Comparison of ENCODE assay signal across 9 cellular contexts in the genomic region with DNA sequence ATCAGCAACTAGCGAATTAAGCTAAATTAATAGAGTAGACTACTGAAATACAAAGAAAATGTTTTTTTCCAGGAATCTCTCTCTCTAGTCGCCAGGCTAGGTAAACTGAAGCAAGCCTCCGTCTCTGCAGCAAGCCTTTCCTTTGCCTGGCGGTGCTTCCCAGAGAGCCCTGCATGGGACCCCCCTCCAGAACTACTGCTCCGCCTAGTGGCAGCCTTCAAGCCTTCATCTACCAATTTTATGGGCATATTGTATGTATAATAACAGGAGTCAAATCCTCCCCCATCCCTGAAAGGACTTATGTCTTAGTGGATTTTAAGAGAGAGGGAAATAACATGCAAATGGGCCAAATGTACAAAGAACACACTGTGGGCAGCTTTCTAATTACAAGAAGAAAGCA.
DNase-seq lines count a peak whose midpoint lies in the region; ATAC-seq and TF ChIP-seq lines count a peak whose summit lies in the region.
"Had no signal": no experiment of that assay in that cellular context is flagged by ENCODE, and none has a peak within 500 bp of the region (broad histone marks: within the 10 kb centered on the region; RNA-seq: fewer than 3 reads in every experiment).

No MANE protein-coding gene starts in this region.

- H3K4me3 ChIP-seq in fibroblast of the aortic adventitia (ENCODE audit: low read depth, low read length), result no peak overlapping the region
- no peak overlapping the region for H3K4me3 ChIP-seq in prostate gland
- H3K4me3 ChIP-seq: body of pancreas had no signal

- no peaks in the 10 kb centered on the region for H3K4me1 ChIP-seq in prostate gland (replicated peaks)
- H3K4me1 ChIP-seq: body of pancreas had no signal

- TF ChIP-seq CTCF in 22Rv1 (IDR thresholded peaks at IDR 0.05) (peak; percentile 62), fibroblast of the aortic adventitia (IDR thresholded peaks at IDR 0.05; ENCODE audit: insufficient read depth, low read length) (peak; percentile 13), prostate gland (IDR thresholded peaks at IDR 0.05) (no peak)

- DNase-seq in OCI-M1 (lab: John Stamatoyannopoulos, UW) (peak; percentile 4), fibroblast of the aortic adventitia (ENCODE audit: low read depth) (no peak), prostate gland (ENCODE audit: low spot score) (no peak), NCI-H1417 treated with DMSO at 0.1 percent for 48 hours (lab: John Stamatoyannopoulos, UW) (no peak)
- no peak for DNase-seq in stimulated activated CD4-positive, alpha-beta T cell treated with anti-CD3 and anti-CD28 coated beads, Interleukin-2, amount 100 ng/mL, for 48 hours

- WGBS in prostate gland, result 85% methylated on average over 5 of the region's 5 CpGs

- no peaks in the 10 kb centered on the region for H3K36me3 ChIP-seq in prostate gland

- ATAC-seq in GM19035 (IDR thresholded peaks at IDR 0.05; ENCODE audit: unreplicated experiment) (peak; percentile 69), HG02610 (IDR thresholded peaks at IDR 0.05; ENCODE audit: unreplicated experiment) (no peak)
- ATAC-seq: body of pancreas had no signal

- no peaks in the 10 kb centered on the region for H3K27me3 ChIP-seq in prostate gland (replicated peaks; ENCODE audit: insufficient read depth)
- H3K27me3 ChIP-seq: body of pancreas had no signal

- intact Hi-C loops in prostate gland (cut with DNase I), result no loop called here

- no peaks in the 10 kb centered on the region for H3K9me3 ChIP-seq in prostate gland
- H3K9me3 ChIP-seq: body of pancreas had no signal

- TF ChIP-seq POLR2A in prostate gland (IDR thresholded peaks at IDR 0.05), result no peak

- H3K27ac ChIP-seq in 22Rv1 (no peak overlapping the region), prostate gland (no peak overlapping the region)
- H3K27ac ChIP-seq: body of pancreas had no signal

Comparison
In these comparisons a context has a peak if more than half of its experiments do, and no peak if none do; other contexts are left out.
1. CTCF ChIP-seq: peak in 22Rv1 (single experiment) and fibroblast of the aortic adventitia (single experiment); none in prostate gland (0 of 4).